In genomic region chr2:216287251-216287650, GRCh38 we compare ENCODE assay signal across 19 cellular contexts.
DNase-seq lines count a peak whose midpoint lies in the region; ATAC-seq and TF ChIP-seq lines count a peak whose summit lies in the region.
"Had no signal": no experiment of that assay in that cellular context is flagged by ENCODE, and none has a peak within 500 bp of the region (broad histone marks: within the 10 kb centered on the region; RNA-seq: fewer than 3 reads in every experiment).

No MANE protein-coding gene starts in this region.

- no peaks in the 10 kb centered on the region for H3K36me3 Mint-ChIP-seq in CD4-positive, alpha-beta memory T cell
- H3K36me3 Mint-ChIP-seq: activated CD8-positive, alpha-beta memory T cell treated with anti-CD3 and anti-CD28 coated beads, Interleukin-2, amount 10 ng/mL, durations not matched to agents 7 days and 5 days; brain had no signal

- intact Hi-C loops in Right ventricle myocardium inferior (cut with DNase I) = no loop called here
- intact Hi-C loops in CD4-positive, alpha-beta memory T cell (cut with micrococcal nuclease) = no loop called here

- no peak overlapping the region for H3K9ac ChIP-seq in HUES48 (ENCODE audit: low read depth, low read length)
- H3K9ac ChIP-seq: parathyroid adenoma had no signal

- no peaks in the 10 kb centered on the region for H3K36me3 ChIP-seq in HUES48 (ENCODE audit: control insufficient read depth, insufficient read depth, low read length)
- H3K36me3 ChIP-seq in CD4-positive, alpha-beta memory T cell (ENCODE audit: insufficient read depth, low read length) = no peaks in the 10 kb centered on the region

- peaks cover 24% of the 10 kb centered on the region for H3K4me1 ChIP-seq in HUES48 (ENCODE audit: control insufficient read depth, insufficient read depth, low read length)
- no peaks in the 10 kb centered on the region for H3K4me1 ChIP-seq in CD4-positive, alpha-beta memory T cell (ENCODE audit: insufficient read depth, low read length)
- H3K4me1 ChIP-seq: parathyroid adenoma had no signal

- H3K27ac ChIP-seq in HUES48 (ENCODE audit: low read depth, low read length) (peak overlapping the region; percentile 76), VCaP (peak overlapping the region; percentile 84)
- no peak overlapping the region for H3K27ac ChIP-seq in CD4-positive, alpha-beta memory T cell (ENCODE audit: low read depth, low read length)
- H3K27ac ChIP-seq: C4-2B, HL-60, parathyroid adenoma, SK-N-MC had no signal

- CTCF ChIA-PET in CD4-positive, alpha-beta memory T cell (lab: Charles Lee; ENCODE audit: partially characterized antibody) = interaction anchor here (1.4 kb wide), 2 partner anchors 15 to 112 kb away, joined by 4 to 6 read pairs; no protein-coding TSS in a partner anchor

- no peaks in the 10 kb centered on the region for H3K27me3 Mint-ChIP-seq in CD4-positive, alpha-beta memory T cell
- H3K27me3 Mint-ChIP-seq: activated CD8-positive, alpha-beta memory T cell treated with anti-CD3 and anti-CD28 coated beads, Interleukin-2, amount 10 ng/mL, durations not matched to agents 7 days and 5 days; brain had no signal

- no peak overlapping the region for H3K27ac Mint-ChIP-seq in CD4-positive, alpha-beta memory T cell
- H3K27ac Mint-ChIP-seq: activated CD8-positive, alpha-beta memory T cell treated with anti-CD3 and anti-CD28 coated beads, Interleukin-2, amount 10 ng/mL, durations not matched to agents 7 days and 5 days had no signal

- no peaks in the 10 kb centered on the region for H3K9me3 ChIP-seq in HUES48 (ENCODE audit: control insufficient read depth, insufficient read depth, low read length)
- H3K9me3 ChIP-seq in CD4-positive, alpha-beta memory T cell (ENCODE audit: control insufficient read depth in 1 of 2, low read length in 2 of 2) = no peaks in the 10 kb centered on the region

- H3K27me3 ChIP-seq in HUES48 (ENCODE audit: control insufficient read depth, insufficient read depth, low read length) = no peaks in the 10 kb centered on the region
- H3K27me3 ChIP-seq in CD4-positive, alpha-beta memory T cell (ENCODE audit: insufficient read depth, low read length) = no peaks in the 10 kb centered on the region

- no peak overlapping the region for H3K4me3 Mint-ChIP-seq in CD4-positive, alpha-beta memory T cell
- H3K4me3 Mint-ChIP-seq: activated CD8-positive, alpha-beta memory T cell treated with anti-CD3 and anti-CD28 coated beads, Interleukin-2, amount 10 ng/mL, durations not matched to agents 7 days and 5 days; brain; immature natural killer cell had no signal

- DNase-seq in AG20443 (ENCODE audit: low spot score) = peak; percentile 37
- DNase-seq in left kidney (ENCODE audit: low read depth, low spot score) = peak; percentile 43
- no peak for DNase-seq in Right ventricle myocardium inferior (ENCODE audit: missing footprints)
- no peak for DNase-seq in 8988T
- no peak for DNase-seq in NCI-H2196 (lab: John Stamatoyannopoulos, UW; ENCODE audit: unreplicated experiment)
- no peak for DNase-seq in CD4-positive, alpha-beta memory T cell
- DNase-seq: activated CD8-positive, alpha-beta memory T cell treated with anti-CD3 and anti-CD28 coated beads, Interleukin-2, amount 10 ng/mL, durations not matched to agents 7 days and 5 days; activated naive CD4-positive, alpha-beta T cell treated with Interleukin-2 at 50 U/mL for 16 hours; effector CD4-positive, alpha-beta T cell; immature natural killer cell; NCI-H2029; NK-92 treated with Interleukin-12 subunit alpha and Interleukin-12 subunit beta, amount 100 ng/mL, for 24 hours had no signal

- H3K4me1 Mint-ChIP-seq in CD4-positive, alpha-beta memory T cell = no peaks in the 10 kb centered on the region
- H3K4me1 Mint-ChIP-seq: activated CD8-positive, alpha-beta memory T cell treated with anti-CD3 and anti-CD28 coated beads, Interleukin-2, amount 10 ng/mL, durations not matched to agents 7 days and 5 days; immature natural killer cell had no signal

- no peak overlapping the region for H3K4me3 ChIP-seq in HUES48 (ENCODE audit: low read depth, low read length)
- no peak overlapping the region for H3K4me3 ChIP-seq in CD4-positive, alpha-beta memory T cell (ENCODE audit: low read length in 2 of 2)
- H3K4me3 ChIP-seq: SK-N-MC had no signal

- H3K9me3 Mint-ChIP-seq in CD4-positive, alpha-beta memory T cell = peaks cover 0 to 4% (median 0%) of the 10 kb centered on the region in 8 donors
- H3K9me3 Mint-ChIP-seq: brain, immature natural killer cell had no signal

- no peak for ATAC-seq in Right ventricle myocardium inferior
- ATAC-seq: activated CD8-positive, alpha-beta memory T cell treated with anti-CD3 and anti-CD28 coated beads, Interleukin-2, amount 10 ng/mL, durations not matched to agents 7 days and 5 days had no signal

- no peak for TF ChIP-seq CTCF in VCaP (conservative IDR thresholded peaks at IDR 0.05)

- POLR2A ChIA-PET in CD4-positive, alpha-beta memory T cell (lab: Charles Lee; ENCODE audit: partially characterized antibody) = no interaction called here

Comparison
In these comparisons a context has a peak if more than half of its experiments do, and no peak if none do; other contexts are left out.
1. DNase-seq: peak in AG20443 (single experiment) and left kidney (single experiment); none in Right ventricle myocardium inferior (single experiment), 8988T (single experiment), NCI-H2196 (single experiment) and CD4-positive, alpha-beta memory T cell (0 of 5).